ENCODE assay signal across 8 cellular contexts in genomic region chr15:43492266-43492665, GRCh38. TPM values are rescaled to one million over a fixed set of nuclear protein-coding genes. Genes with fewer than 3 reads are reported as not detected.
DNase-seq lines count a peak whose midpoint lies in the region; ATAC-seq and TF ChIP-seq lines count a peak whose summit lies in the region.

No MANE protein-coding gene starts in this region.

- H3K4me2 ChIP-seq in PC-3 (ENCODE audit: low read length) (peak overlapping the region; percentile 95), trophoblast cell (ENCODE audit: low read length) (peak overlapping the region; percentile 75)

- no peak overlapping the region for H2BK12ac ChIP-seq in trophoblast cell (ENCODE audit: low read length)

- BruUV-seq in PC-3 (replicated peaks; lab: Mats Ljungman, UMichigan), result no TSS peak

- WGBS in trophoblast cell (ENCODE audit: extremely low coverage, insufficient coverage, insufficient read length), result no CpG with 5 or more reads among the region's 7 CpGs

- peak overlapping the region; percentile 93 for H4K8ac ChIP-seq in trophoblast cell (ENCODE audit: low read depth, low read length)

- TF ChIP-seq CTCF in GM06990 (IDR thresholded peaks at IDR 0.05; ENCODE audit: insufficient read depth, low read length, poor library complexity, severe bottlenecking), result no peak
- TF ChIP-seq CTCF in PC-3 (conservative IDR thresholded peaks at IDR 0.05; ENCODE audit: low read depth, low read length), result no peak

- H3K27me3 ChIP-seq in GM06990 (replicated peaks; ENCODE audit: control insufficient read depth, insufficient read depth, low read length) (no peaks in the 10 kb centered on the region), PC-3 (ENCODE audit: low read length) (no peaks in the 10 kb centered on the region), trophoblast cell (ENCODE audit: insufficient read depth, low read length) (no peaks in the 10 kb centered on the region)

- H3F3A ChIP-seq in PC-3 (ENCODE audit: low read length, unreplicated experiment), result no peaks in the 10 kb centered on the region

- H3K14ac ChIP-seq in trophoblast cell (ENCODE audit: low read length), result no peak overlapping the region

- H3K9me3 ChIP-seq in PC-3 (ENCODE audit: low read length) (no peaks in the 10 kb centered on the region), trophoblast cell (ENCODE audit: insufficient read depth, low read depth, low read length) (no peaks in the 10 kb centered on the region)

- H3K4me1 ChIP-seq in PC-3 (ENCODE audit: insufficient read depth, low read length) (peaks cover 9% of the 10 kb centered on the region), trophoblast cell (ENCODE audit: control insufficient read depth in 1 of 2, insufficient read depth in 2 of 2, low read length in 2 of 2) (no peaks in the 10 kb centered on the region)

- POLR2A ChIA-PET in PC-3 (lab: Charles Lee; ENCODE audit: unreplicated experiment), result no interaction called here

- H2BK5ac ChIP-seq in trophoblast cell (ENCODE audit: low read depth, low read length, poor library complexity), result no peak overlapping the region

- peaks cover 4% of the 10 kb centered on the region for H3K36me3 ChIP-seq in GM06990 (ENCODE audit: control insufficient read depth, insufficient read depth, low read length)
- peaks cover 13% of the 10 kb centered on the region; the same call in 1 of the 2 replicates for H3K36me3 ChIP-seq in PC-3 (ENCODE audit: low read depth, low read length)
- H3K36me3 ChIP-seq in trophoblast cell (ENCODE audit: control insufficient read depth in 1 of 2, insufficient read depth in 2 of 2, low read length in 2 of 2), result peaks cover 9 to 15% of the 10 kb centered on the region in 2 experiments

- H3K79me2 ChIP-seq in PC-3 (ENCODE audit: low read length) (peaks cover 15% of the 10 kb centered on the region), trophoblast cell (ENCODE audit: control insufficient read depth, insufficient read depth, low read length, poor library complexity) (no peaks in the 10 kb centered on the region)

- peaks cover 3% of the 10 kb centered on the region for H3K79me1 ChIP-seq in trophoblast cell (ENCODE audit: low read length)

- no peak overlapping the region for H3K18ac ChIP-seq in trophoblast cell (ENCODE audit: low read length)

- H3K9ac ChIP-seq in PC-3 (ENCODE audit: low read length) (peak overlapping the region; percentile 84), trophoblast cell (ENCODE audit: low read length) (peak overlapping the region; percentile 6)

- no peak overlapping the region for H3K27ac ChIP-seq in PC-3 (ENCODE audit: low read length)
- peak overlapping the region; percentile 11 for H3K27ac ChIP-seq in epithelial cell of prostate
- H3K27ac ChIP-seq in trophoblast cell (ENCODE audit: low read depth, low read length), result no peak overlapping the region

- H3K4ac ChIP-seq in trophoblast cell (ENCODE audit: low read depth, low read length), result no peak overlapping the region

- no peaks in the 10 kb centered on the region for H4K20me1 ChIP-seq in PC-3 (ENCODE audit: low read length)

- H2BK120ac ChIP-seq in trophoblast cell (ENCODE audit: insufficient read depth, low read length, poor library complexity), result no peak overlapping the region

- H2AFZ ChIP-seq in PC-3 (ENCODE audit: low read length), result peak overlapping the region; percentile 100
- H2AFZ ChIP-seq in trophoblast cell (ENCODE audit: insufficient read depth, low read length, poor library complexity), result no peak overlapping the region

- H4K12ac ChIP-seq in trophoblast cell (ENCODE audit: low read depth, low read length), result no peak overlapping the region

- no peak overlapping the region for H4K91ac ChIP-seq in trophoblast cell (ENCODE audit: low read depth, low read length)

- DNase-seq in GM06990 (ENCODE audit: extremely low read depth, insufficient read length) (no peak), PC-3 (no peak), epithelial cell of prostate (ENCODE audit: low read depth, low spot score) (no peak), trophoblast cell (peak in 1 of 2 donors; percentile 6), A172 (ENCODE audit: low spot score) (no peak), glomerular visceral epithelial cell (ENCODE audit: extremely low spot score) (no peak), NCI-H446 treated with DMSO at 0.1 percent for 48 hours (lab: John Stamatoyannopoulos, UW) (no peak)

- H3K9me2 ChIP-seq in PC-3 (replicated peaks; ENCODE audit: low read length), result no peaks in the 10 kb centered on the region

- no peak overlapping the region for H3K23ac ChIP-seq in trophoblast cell (ENCODE audit: low read length)

- ATAC-seq in PC-3, result no peak; the same call in 1 of the 2 replicates
- ATAC-seq in HG03108 (IDR thresholded peaks at IDR 0.05; ENCODE audit: unreplicated experiment), result no peak

- peak overlapping the region; percentile 82 for H3K4me3 ChIP-seq in GM06990 (replicated peaks; ENCODE audit: low read depth, low read length)
- H3K4me3 ChIP-seq in PC-3 (ENCODE audit: low read length), result peak overlapping the region; percentile 99
- peak overlapping the region; percentile 100 for H3K4me3 ChIP-seq in trophoblast cell (ENCODE audit: low read depth, low read length)

- no peak overlapping the region for H2AK5ac ChIP-seq in trophoblast cell (ENCODE audit: low read length)

- intact Hi-C loops in PC-3 (cut with micrococcal nuclease), result no loop called here

- CTCF ChIA-PET in PC-3 (lab: Charles Lee), result no interaction called here

RNA-seq across cellular contexts. Expression of gene TP53BP1, which starts 0.7 kb away (rescaled TPM):
- 51.8 and 55.7 TPM in 2 replicates for total RNA-seq in PC-3 (2014; rRNA removed)
- polyA plus RNA-seq in trophoblast cell (2013), result 22.8 TPM in 2 replicates
- 42.3 and 43.7 TPM in 2 replicates for total RNA-seq in A172 (2014; rRNA removed; shearing (Covaris generic))

RNA-seq across cellular contexts. Expression of gene MAP1A, which starts 25.1 kb away (rescaled TPM):
- total RNA-seq in PC-3 (2014; rRNA removed), result 1.0 and 1.8 TPM in 2 replicates
- 4.6 and 5.0 TPM in 2 replicates for polyA plus RNA-seq in trophoblast cell (2013)
- total RNA-seq in A172 (2014; rRNA removed; shearing (Covaris generic)), result 45.0 and 53.1 TPM in 2 replicates

Comparison
In these comparisons a context has a peak if more than half of its experiments do, and no peak if none do; other contexts are left out.
1. RNA of gene MAP1A, which starts 25.1 kb away (total RNA-seq): 45.0 to 53.1 TPM in A172; 1.0 to 1.8 TPM in PC-3; every median in the first group is over 10 times any median in the second.
2. Peak in every context shown above with its lines, with median percentiles within 50 percentile points of each other: H3K4me3 ChIP-seq.